In the genomic region with DNA sequence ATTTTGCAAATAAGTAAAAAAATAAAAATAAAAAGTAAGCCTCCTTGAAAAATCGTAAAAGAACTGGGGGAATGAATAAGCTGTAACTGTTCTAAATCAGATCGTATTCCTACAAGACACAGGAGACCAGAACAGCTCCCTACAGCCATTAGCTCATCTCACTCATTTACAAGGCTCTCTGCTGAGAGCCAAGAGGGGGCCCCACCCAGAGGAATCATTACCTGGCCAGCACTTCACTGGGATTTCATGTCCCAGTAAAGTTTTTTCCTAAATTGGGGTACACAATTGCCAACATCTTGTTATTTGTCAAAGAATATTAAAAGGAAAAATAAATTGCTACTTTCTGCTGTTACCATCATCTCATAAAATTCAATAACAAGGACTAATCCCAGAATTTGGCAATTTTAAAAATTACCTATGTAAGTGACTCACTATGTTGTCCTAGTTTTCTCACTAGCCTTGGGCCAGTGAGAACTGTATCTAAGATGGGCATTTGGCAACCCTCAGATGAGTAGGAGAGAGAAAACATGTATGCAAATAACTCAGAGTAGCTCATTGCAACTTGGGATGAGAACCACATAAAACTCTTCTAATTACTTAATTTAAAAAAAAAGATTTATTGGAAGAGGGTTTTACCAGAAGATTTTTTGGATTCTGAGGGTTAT, we compare ENCODE assay signal across 23 cellular contexts.
"Had no signal": no experiment of that assay in that cellular context is flagged by ENCODE, and none has a peak within 500 bp of the region (broad histone marks: within the 10 kb centered on the region; RNA-seq: fewer than 3 reads in every experiment).

No MANE protein-coding gene starts in this region.

- H3K27ac Mint-ChIP-seq: natural killer cell; stimulated activated memory B cell treated with anti-CD40 and anti-IgM and Interleukin-4, amounts not matched to agents 10 μg/mL and 1 μg/mL and 100 μg/mL, for 72 hours had no signal

- H3K36me3 ChIP-seq: ascending aorta, esophagus squamous epithelium, lower lobe of right lung, neutrophil, right lobe of liver, upper lobe of left lung, WERI-Rb-1 had no signal

- H3K9ac ChIP-seq: parathyroid adenoma had no signal

- H3K4me3 ChIP-seq: ascending aorta, esophagus squamous epithelium, lower lobe of right lung, right lobe of liver, upper lobe of left lung had no signal

- H3K9me3 ChIP-seq: ascending aorta, esophagus squamous epithelium, lower lobe of right lung, neutrophil, right lobe of liver, testis, upper lobe of left lung had no signal

- H3K79me2 ChIP-seq: parathyroid adenoma had no signal

- H3K36me3 Mint-ChIP-seq: natural killer cell; stimulated activated memory B cell treated with anti-CD40 and anti-IgM and Interleukin-4, amounts not matched to agents 10 μg/mL and 1 μg/mL and 100 μg/mL, for 72 hours had no signal

- H2AFZ ChIP-seq: parathyroid adenoma had no signal

- DNase-seq: activated CD4-positive, alpha-beta T cell treated with anti-CD3 and anti-CD28 coated beads for 1 hour; activated CD8-positive, alpha-beta memory T cell treated with anti-CD3 and anti-CD28 coated beads for 24 hours; activated CD8-positive, alpha-beta memory T cell treated with anti-CD3 and anti-CD28 coated beads, Interleukin-2, amount 50 U/mL, for 48 hours; activated effector memory CD4-positive, alpha-beta T cell treated with Interleukin-2 at 50 U/mL for 16 hours; activated naive CD4-positive, alpha-beta T cell treated with anti-CD3 and anti-CD28 coated beads, Interleukin-2, amount 50 U/mL, for 16 hours; activated T-cell treated with anti-CD3 and anti-CD28 coated beads, Interleukin-2, amount 50 U/mL, for 48 hours; cerebellar nuclear complex; effector CD4-positive, alpha-beta T cell; esophagus squamous epithelium; left colon; lower lobe of right lung; natural killer cell; right lobe of liver; small intestine; stimulated activated CD4-positive, alpha-beta T cell treated with anti-CD3 and anti-CD28 coated beads, Interleukin-4, amount 100 ng/mL, for 24 hours; testis; upper lobe of left lung; WERI-Rb-1 had no signal

- H3K4me1 ChIP-seq: ascending aorta, lower lobe of right lung, parathyroid adenoma, right lobe of liver, testis, upper lobe of left lung had no signal

- H3K4me3 Mint-ChIP-seq: natural killer cell; stimulated activated memory B cell treated with anti-CD40 and anti-IgM and Interleukin-4, amounts not matched to agents 10 μg/mL and 1 μg/mL and 100 μg/mL, for 72 hours had no signal

- H3K27me3 Mint-ChIP-seq: stimulated activated memory B cell treated with anti-CD40 and anti-IgM and Interleukin-4, amounts not matched to agents 10 μg/mL and 1 μg/mL and 100 μg/mL, for 72 hours had no signal

- ATAC-seq: lower lobe of right lung; natural killer cell; right lobe of liver; stimulated activated memory B cell treated with anti-CD40 and anti-IgM and Interleukin-4, amounts not matched to agents 10 μg/mL and 1 μg/mL and 100 μg/mL, for 72 hours had no signal

- H3K27ac ChIP-seq: ascending aorta, esophagus squamous epithelium, lower lobe of right lung, neutrophil, parathyroid adenoma, right lobe of liver, testis, upper lobe of left lung, WERI-Rb-1 had no signal

- H3K4me1 Mint-ChIP-seq: natural killer cell had no signal

- FAIRE-seq: islet of Langerhans, small intestine had no signal

- H3K27me3 ChIP-seq: ascending aorta, esophagus squamous epithelium, neutrophil, right lobe of liver, testis, upper lobe of left lung had no signal
